In genomic region chr11:15743244-15743629, GRCh38 we compare ENCODE assay signal across 14 cellular contexts.
DNase-seq lines count a peak whose midpoint lies in the region; ATAC-seq and TF ChIP-seq lines count a peak whose summit lies in the region.
"Had no signal": no experiment of that assay in that cellular context is flagged by ENCODE, and none has a peak within 500 bp of the region (broad histone marks: within the 10 kb centered on the region; RNA-seq: fewer than 3 reads in every experiment).

No MANE protein-coding gene starts in this region.

- no peak overlapping the region for H3K9ac ChIP-seq in OCI-LY3 (ENCODE audit: low read length)
- no peak overlapping the region for H3K9ac ChIP-seq in neuronal stem cell (ENCODE audit: low read depth, low read length, poor library complexity)
- H3K9ac ChIP-seq: GM23248 had no signal

- no peaks in the 10 kb centered on the region for H3K79me1 ChIP-seq in neuronal stem cell (ENCODE audit: low read depth, low read length)

- H3K9me3 Mint-ChIP-seq in CD4-positive, alpha-beta T cell, result no peaks in the 10 kb centered on the region

- H3K27ac ChIP-seq in OCI-LY3 (ENCODE audit: low read length), result no peak overlapping the region
- no peak overlapping the region for H3K27ac ChIP-seq in neuronal stem cell (replicated peaks; ENCODE audit: low read length)
- H3K27ac ChIP-seq in CD4-positive, alpha-beta T cell (ENCODE audit: low read depth, low read length), result no peak overlapping the region
- H3K27ac ChIP-seq: A549, C4-2B, GM23248 had no signal

- no peak overlapping the region for H3K18ac ChIP-seq in neuronal stem cell (ENCODE audit: low read length)

- H3K4me2 ChIP-seq in OCI-LY3 (ENCODE audit: low read length) (peak overlapping the region; percentile 59), neuronal stem cell (ENCODE audit: insufficient read depth, low read length, poor library complexity, severe bottlenecking) (no peak overlapping the region)
- H3K4me2 ChIP-seq: A549 had no signal

- CTCF ChIA-PET in HEK293T (lab: Yijun Ruan, JAX), result no interaction called here
- CTCF ChIA-PET in CD4-positive, alpha-beta T cell (lab: Charles Lee), result no interaction called here

- H2AK5ac ChIP-seq in neuronal stem cell (ENCODE audit: low read depth, low read length), result no peak overlapping the region

- H2BK12ac ChIP-seq in neuronal stem cell (ENCODE audit: low read length), result no peak overlapping the region

- DNase-seq in HEK293T (ENCODE audit: extremely low spot score) (no peak), left kidney (ENCODE audit: low read depth, low spot score) (peak; percentile 71), neuronal stem cell (ENCODE audit: low spot score) (no peak), globus pallidus (ENCODE audit: low spot score) (no peak)
- no peak for DNase-seq in stimulated activated CD4-positive, alpha-beta T cell treated with anti-CD3 and anti-CD28 coated beads, Interleukin-4, amount 100 ng/mL, for 24 hours
- DNase-seq in CD4-positive, alpha-beta T cell, result no peak
- DNase-seq: CD8-positive, alpha-beta T cell; COR-L47; GM23248 had no signal

- TF ChIP-seq CTCF in OCI-LY3 (IDR thresholded peaks at IDR 0.05; ENCODE audit: low read depth, low read length), result no peak
- no peak for TF ChIP-seq CTCF in CD4-positive, alpha-beta T cell (IDR thresholded peaks at IDR 0.05)

- no peak overlapping the region for H3K27ac Mint-ChIP-seq in CD4-positive, alpha-beta T cell
- H3K27ac Mint-ChIP-seq: CD8-positive, alpha-beta T cell had no signal

- no peak overlapping the region for H3K4me3 Mint-ChIP-seq in CD4-positive, alpha-beta T cell
- H3K4me3 Mint-ChIP-seq: CD8-positive, alpha-beta T cell had no signal

- H2BK120ac ChIP-seq in neuronal stem cell (ENCODE audit: low read depth, low read length), result no peak overlapping the region

- H2BK15ac ChIP-seq in neuronal stem cell (ENCODE audit: low read length), result no peak overlapping the region

- H3K4me1 Mint-ChIP-seq in CD4-positive, alpha-beta T cell (ENCODE audit: low read depth), result no peaks in the 10 kb centered on the region

- ATAC-seq in CD4-positive, alpha-beta T cell (ENCODE audit: poor library complexity), result no peak
- ATAC-seq: A549; CD8-positive, alpha-beta T cell; HCT116 had no signal

- H3K4ac ChIP-seq in neuronal stem cell (ENCODE audit: low read length), result no peak overlapping the region

- H2AFZ ChIP-seq in OCI-LY3 (ENCODE audit: low read depth, low read length) (no peak overlapping the region), neuronal stem cell (ENCODE audit: low read length) (peak overlapping the region; percentile 7)
- H2AFZ ChIP-seq: GM23248 had no signal

- no peaks in the 10 kb centered on the region for H3K79me2 ChIP-seq in OCI-LY3 (ENCODE audit: low read length)

- H3K36me3 Mint-ChIP-seq in CD4-positive, alpha-beta T cell (ENCODE audit: low read depth), result no peaks in the 10 kb centered on the region
- H3K36me3 Mint-ChIP-seq: CD8-positive, alpha-beta T cell had no signal

- H4K8ac ChIP-seq in neuronal stem cell (ENCODE audit: low read depth, low read length), result no peak overlapping the region

- H3K9me3 ChIP-seq in OCI-LY3 (ENCODE audit: insufficient read depth, low read length) (no peaks in the 10 kb centered on the region), neuronal stem cell (replicated peaks in 1 of 2; ENCODE audit: control insufficient read depth in 2 of 2, insufficient read depth in 1 of 2, low read depth in 1 of 2, low read length in 2 of 2) (no peaks in the 10 kb centered on the region)
- H3K9me3 ChIP-seq in CD4-positive, alpha-beta T cell (ENCODE audit: control insufficient read depth, low read length), result no peaks in the 10 kb centered on the region
- H3K9me3 ChIP-seq: A549, BE2C had no signal

- no peak overlapping the region for H2BK5ac ChIP-seq in neuronal stem cell (ENCODE audit: low read length)

- no peaks in the 10 kb centered on the region for H4K20me1 ChIP-seq in OCI-LY3 (ENCODE audit: insufficient read depth, low read length)

- H4K91ac ChIP-seq in neuronal stem cell (ENCODE audit: low read depth, low read length, poor library complexity), result no peak overlapping the region

- peaks cover 32% of the 10 kb centered on the region for H3K4me1 ChIP-seq in OCI-LY3 (ENCODE audit: low read length)
- peaks cover 2 to 7% of the 10 kb centered on the region in 2 donors for H3K4me1 ChIP-seq in neuronal stem cell (ENCODE audit: control insufficient read depth in 2 of 2, insufficient read depth in 1 of 2, low read depth in 1 of 2, low read length in 2 of 2)
- H3K4me1 ChIP-seq: A549, BE2C had no signal

- intact Hi-C loops in CD4-positive, alpha-beta T cell (cut with DNase I, micrococcal nuclease), result no loop called here

- H3K27me3 Mint-ChIP-seq in CD4-positive, alpha-beta T cell, result peaks cover 4% of the 10 kb centered on the region

- H3K4me3 ChIP-seq in OCI-LY3 (ENCODE audit: low read length) (no peak overlapping the region), neuronal stem cell (ENCODE audit: low read length in 2 of 2) (no peak overlapping the region)
- H3K4me3 ChIP-seq: A549, GM23248 had no signal

- H3K14ac ChIP-seq in neuronal stem cell (ENCODE audit: low read length), result no peak overlapping the region

- H3K36me3 ChIP-seq in OCI-LY3 (replicated peaks; ENCODE audit: low read depth, low read length) (no peaks in the 10 kb centered on the region), neuronal stem cell (replicated peaks in 1 of 2; ENCODE audit: control insufficient read depth in 2 of 2, insufficient read depth in 2 of 2, low read length in 2 of 2) (no peaks in the 10 kb centered on the region)
- H3K36me3 ChIP-seq: BE2C had no signal

- no peak overlapping the region for H3K23ac ChIP-seq in neuronal stem cell (ENCODE audit: low read depth, low read length, poor library complexity)

- H3K27me3 ChIP-seq in OCI-LY3 (ENCODE audit: low read depth, low read length) (no peaks in the 10 kb centered on the region), neuronal stem cell (ENCODE audit: control insufficient read depth in 3 of 3, insufficient read depth in 3 of 3, low read depth in 1 of 3, low read length in 3 of 3) (no peaks in the 10 kb centered on the region)
- H3K27me3 ChIP-seq in CD4-positive, alpha-beta T cell (ENCODE audit: control insufficient read depth, insufficient read depth, low read length), result no peaks in the 10 kb centered on the region
- H3K27me3 ChIP-seq: BE2C had no signal

- POLR2A ChIA-PET in HEK293T (lab: Yijun Ruan, JAX), result no interaction called here
- POLR2A ChIA-PET in CD4-positive, alpha-beta T cell (lab: Charles Lee), result no interaction called here

TF ChIP-seq in HEK293T, 16 proteins besides CTCF, POLR2A, EP300 and RAD21:
- TF ChIP-seq LEF1 (IDR thresholded peaks at IDR 0.05; ENCODE audit: borderline replicate concordance), result no peak
- no peak for TF ChIP-seq L3MBTL2 (conservative IDR thresholded peaks at IDR 0.05)
- TF ChIP-seq PKNOX1 (IDR thresholded peaks at IDR 0.05), result peak; percentile 73
- TF ChIP-seq ARNT (IDR thresholded peaks at IDR 0.05), result no peak
TF ChIP-seq in HEK293T: peak in this region for 1.
